ENCODE assay signal across 12 cellular contexts in genomic region chr9:37952731-37953130, GRCh38. TPM values are rescaled to one million over a fixed set of nuclear protein-coding genes. Genes with fewer than 3 reads are reported as not detected.
DNase-seq lines count a peak whose midpoint lies in the region; ATAC-seq and TF ChIP-seq lines count a peak whose summit lies in the region.
"Had no signal": no experiment of that assay in that cellular context is flagged by ENCODE, and none has a peak within 500 bp of the region (broad histone marks: within the 10 kb centered on the region; RNA-seq: fewer than 3 reads in every experiment).

No MANE protein-coding gene starts in this region.

- in situ Hi-C loops in gastrocnemius medialis (cut with MboI; ENCODE audit: low sequenced_read_pairs in 4 of 4) = no loop called here

- no peaks in the 10 kb centered on the region for H3K36me3 Mint-ChIP-seq in activated CD4-positive, alpha-beta T cell treated with anti-CD3 and anti-CD28 coated beads, Interleukin-2, amount 10 ng/mL, durations not matched to agents 24 days and 14 days (ENCODE audit: low read depth)
- H3K36me3 Mint-ChIP-seq in endothelial cell (ENCODE audit: low read depth, unreplicated experiment) = peaks cover 54% of the 10 kb centered on the region

- intact Hi-C loops in activated CD4-positive, alpha-beta T cell treated with anti-CD3 and anti-CD28 coated beads, Interleukin-2, amount 10 ng/mL, durations not matched to agents 24 days and 14 days (cut with micrococcal nuclease) = loop anchor here (2.0 to 5.0 kb wide), 2 partner anchors 50 to 116 kb away; partner anchors contain the start of genes SHB and SLC25A51
- intact Hi-C loops in psoas muscle (cut with DNase I) = loop anchor here in 1 of 2 donors (10.0 kb wide), 1 partner anchor 62 kb away; no protein-coding TSS in a partner anchor
- intact Hi-C loops in gastrocnemius medialis (cut with DNase I; ENCODE audit: low total_unique reads) = no loop called here

- no peak overlapping the region for H3K4me3 ChIP-seq in psoas muscle
- H3K4me3 ChIP-seq in gastrocnemius medialis = no peak overlapping the region
- H3K4me3 ChIP-seq: right lobe of liver had no signal

- TF ChIP-seq CTCF in endothelial cell (IDR thresholded peaks at IDR 0.05; ENCODE audit: unreplicated experiment) = no peak
- TF ChIP-seq CTCF in psoas muscle (IDR thresholded peaks at IDR 0.05) = no peak
- no peak for TF ChIP-seq CTCF in gastrocnemius medialis (IDR thresholded peaks at IDR 0.05 in 4 of 5, conservative IDR thresholded peaks at IDR 0.05 in 1 of 5)

- H3K4me3 Mint-ChIP-seq in activated CD4-positive, alpha-beta T cell treated with anti-CD3 and anti-CD28 coated beads, Interleukin-2, amount 10 ng/mL, durations not matched to agents 24 days and 14 days = no peak overlapping the region
- H3K4me3 Mint-ChIP-seq in endothelial cell (ENCODE audit: unreplicated experiment) = peak overlapping the region; percentile 28
- H3K4me3 Mint-ChIP-seq: T-helper 2 cell treated with Interferon-gamma antibody and Interleukin-4, amounts not matched to agents 5 μg/mL and 100 μg/mL, for 36 hours had no signal

- no peak for ATAC-seq in psoas muscle
- ATAC-seq in HG02840 (IDR thresholded peaks at IDR 0.05; ENCODE audit: low FRiP score, unreplicated experiment) = no peak
- ATAC-seq in gastrocnemius medialis = no peak

- no peaks in the 10 kb centered on the region for H3K27me3 Mint-ChIP-seq in activated CD4-positive, alpha-beta T cell treated with anti-CD3 and anti-CD28 coated beads, Interleukin-2, amount 10 ng/mL, durations not matched to agents 24 days and 14 days
- peaks cover 7% of the 10 kb centered on the region for H3K27me3 Mint-ChIP-seq in endothelial cell (ENCODE audit: unreplicated experiment)

- DNase-seq in activated CD4-positive, alpha-beta T cell treated with anti-CD3 and anti-CD28 coated beads, Interleukin-2, amount 10 ng/mL, durations not matched to agents 24 days and 14 days = no peak
- no peak for DNase-seq in activated CD4-positive, alpha-beta T cell treated with anti-CD3 and anti-CD28 coated beads for 1 hour
- DNase-seq in RPMI7951 (ENCODE audit: low read depth) = peak; percentile 91
- DNase-seq in endothelial cell (ENCODE audit: low spot score) = no peak
- DNase-seq in psoas muscle = no peak
- DNase-seq in gastrocnemius medialis = no peak
- no peak for DNase-seq in SKM-1 (lab: John Stamatoyannopoulos, UW; ENCODE audit: unreplicated experiment)
- DNase-seq: H7, NCI-H526, right lobe of liver had no signal

- peaks cover 18% of the 10 kb centered on the region for H3K4me1 ChIP-seq in psoas muscle
- peaks cover 0 to 6% of the 10 kb centered on the region in 2 donors for H3K4me1 ChIP-seq in gastrocnemius medialis
- H3K4me1 ChIP-seq: right lobe of liver had no signal

- peaks cover 2 to 22% of the 10 kb centered on the region in 2 donors for H3K36me3 ChIP-seq in psoas muscle (ENCODE audit: insufficient read depth in 1 of 2, low read depth in 1 of 2)
- H3K36me3 ChIP-seq in gastrocnemius medialis = no peaks in the 10 kb centered on the region

- H3K27ac ChIP-seq in psoas muscle (peak overlapping the region; percentile 85), gastrocnemius medialis (no peak overlapping the region)
- H3K27ac ChIP-seq: right lobe of liver had no signal

- H3K27me3 ChIP-seq in psoas muscle (ENCODE audit: insufficient read depth in 3 of 3, low read length in 2 of 3) = no peaks in the 10 kb centered on the region
- H3K27me3 ChIP-seq in gastrocnemius medialis = no peaks in the 10 kb centered on the region
- H3K27me3 ChIP-seq: right lobe of liver had no signal

- H3K4me1 Mint-ChIP-seq in activated CD4-positive, alpha-beta T cell treated with anti-CD3 and anti-CD28 coated beads, Interleukin-2, amount 10 ng/mL, durations not matched to agents 24 days and 14 days = peaks cover 20% of the 10 kb centered on the region
- peaks cover 23% of the 10 kb centered on the region for H3K4me1 Mint-ChIP-seq in endothelial cell (ENCODE audit: unreplicated experiment)

- H3K9me3 Mint-ChIP-seq in activated CD4-positive, alpha-beta T cell treated with anti-CD3 and anti-CD28 coated beads, Interleukin-2, amount 10 ng/mL, durations not matched to agents 24 days and 14 days = no peaks in the 10 kb centered on the region
- H3K9me3 Mint-ChIP-seq in endothelial cell (ENCODE audit: unreplicated experiment) = no peaks in the 10 kb centered on the region
- H3K9me3 Mint-ChIP-seq: T-helper 2 cell treated with Interferon-gamma antibody and Interleukin-4, amounts not matched to agents 5 μg/mL and 100 μg/mL, for 36 hours had no signal

- 84 to 89% (median 88%) methylated on average over 6 of the region's 6 CpGs for WGBS in psoas muscle, 3 donors

- TF ChIP-seq POLR2A in gastrocnemius medialis (IDR thresholded peaks at IDR 0.05) = no peak

- no peaks in the 10 kb centered on the region for H3K9me3 ChIP-seq in psoas muscle
- H3K9me3 ChIP-seq in gastrocnemius medialis = no peaks in the 10 kb centered on the region
- H3K9me3 ChIP-seq: right lobe of liver had no signal

- peak overlapping the region; percentile 64 for H3K27ac Mint-ChIP-seq in activated CD4-positive, alpha-beta T cell treated with anti-CD3 and anti-CD28 coated beads, Interleukin-2, amount 10 ng/mL, durations not matched to agents 24 days and 14 days
- H3K27ac Mint-ChIP-seq in endothelial cell (ENCODE audit: unreplicated experiment) = no peak overlapping the region
- H3K27ac Mint-ChIP-seq: T-helper 2 cell treated with Interferon-gamma antibody and Interleukin-4, amounts not matched to agents 5 μg/mL and 100 μg/mL, for 36 hours had no signal

RNA-seq across cellular contexts. Expression of gene SLC25A51, which starts 48.8 kb away (rescaled TPM):
- total RNA-seq in activated CD4-positive, alpha-beta T cell treated with anti-CD3 and anti-CD28 coated beads, Interleukin-2, amount 10 ng/mL, durations not matched to agents 24 days and 14 days = 32.0 and 33.3 TPM in 2 replicates
- 47.2 and 55.5 TPM in 2 replicates for total RNA-seq in RPMI7951 (2014; rRNA removed; shearing (Covaris generic))
- total RNA-seq in endothelial cell (ENCODE audit: unreplicated experiment) (28.5 TPM), psoas muscle (10 to 100 TPM; 16.3 to 25.3 (median 18.4) TPM), gastrocnemius medialis (10 to 100 TPM; 16.0 to 30.7 (median 22.2) TPM)
- 10 to 100 TPM in 2 of 3 donors, 1 to 10 TPM in 1; 8.4 to 24.0 (median 18.4) TPM for polyA plus RNA-seq in psoas muscle
